Comparison of ENCODE assay signal across 8 cellular contexts in the genomic region with DNA sequence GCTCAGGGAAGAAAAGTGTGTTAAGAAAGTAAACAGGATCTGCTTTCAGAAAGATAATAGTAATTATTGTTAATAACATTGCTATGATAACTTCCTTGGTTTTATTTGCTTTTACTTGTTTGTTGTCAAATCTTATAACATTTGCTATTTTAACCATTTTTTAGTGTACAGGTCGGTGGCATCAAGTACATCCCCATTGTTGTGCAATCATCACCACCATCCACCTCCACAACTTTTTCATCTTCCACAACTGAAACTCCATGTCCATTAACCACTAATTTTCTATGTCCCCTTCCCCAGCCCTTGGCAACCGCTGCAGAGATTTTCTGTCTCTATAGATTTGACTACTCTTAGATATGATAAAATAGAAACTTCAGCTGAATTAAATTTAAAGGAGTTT.
"Had no signal": no experiment of that assay in that cellular context is flagged by ENCODE, and none has a peak within 500 bp of the region (broad histone marks: within the 10 kb centered on the region; RNA-seq: fewer than 3 reads in every experiment).

No MANE protein-coding gene starts in this region.

- ATAC-seq: GM12878 had no signal

- H3K4me3 ChIP-seq: GM12878 had no signal

- FAIRE-seq: G401.6, GM12878, GM12891, GM12892, GM18507, GM19239 had no signal

- DNase-seq: GDM1, GF-D8 had no signal
